ENCODE assay signal across 30 cellular contexts in genomic region chr17:48021964-48022363, GRCh38. TPM values are rescaled to one million over a fixed set of nuclear protein-coding genes. Genes with fewer than 3 reads are reported as not detected.
"Had no signal": no experiment of that assay in that cellular context is flagged by ENCODE, and none has a peak within 500 bp of the region (broad histone marks: within the 10 kb centered on the region; RNA-seq: fewer than 3 reads in every experiment).

No MANE protein-coding gene starts in this region.

- H3K36me3 ChIP-seq: brain microvascular endothelial cell, gastrocnemius medialis, left ventricle myocardium inferior, uterus had no signal

- H3K4me3 ChIP-seq: coronary artery, dorsolateral prefrontal cortex, gastrocnemius medialis, left ventricle myocardium inferior, lung, mucosa of descending colon, smooth muscle cell, uterus had no signal

- H3K9me3 ChIP-seq: gastrocnemius medialis, left ventricle myocardium inferior, mucosa of descending colon, uterus had no signal

- H3K27ac ChIP-seq: brain microvascular endothelial cell, coronary artery, dorsolateral prefrontal cortex, gastrocnemius medialis, left ventricle myocardium inferior, uterus had no signal

- DNase-seq: activated CD4-positive, alpha-beta T cell treated with anti-CD3 and anti-CD28 coated beads for 36 hours; activated CD4-positive, CD25-positive, alpha-beta regulatory T cell; activated CD8-positive, alpha-beta memory T cell treated with anti-CD3 and anti-CD28 coated beads, Interleukin-2, amount 50 U/mL, for 4 hours; activated effector memory CD4-positive, alpha-beta T cell treated with anti-CD3 and anti-CD28 coated beads, Interleukin-2, amount 50 U/mL, for 16 hours; activated naive CD4-positive, alpha-beta T cell treated with anti-CD3 and anti-CD28 coated beads for 36 hours; activated naive CD8-positive, alpha-beta T cell treated with anti-CD3 and anti-CD28 coated beads, Interleukin-2, amount 10 ng/mL, durations not matched to agents 7 days and 5 days; activated T-cell treated with anti-CD3 and anti-CD28 coated beads, Interleukin-2, amount 50 U/mL, for 1 hour; amniotic stem cell; brain microvascular endothelial cell; dorsolateral prefrontal cortex; effector memory CD4-positive, alpha-beta T cell; gastrocnemius medialis; glutamatergic neuron; islet precursor cell; left ventricle myocardium inferior; mesendoderm; retina; stimulated activated CD4-positive, alpha-beta T cell treated with anti-CD3 and anti-CD28 coated beads, Interleukin-1b, Interleukin-23, amount 100 ng/mL, for 48 hours; stimulated activated CD4-positive, alpha-beta T cell treated with anti-CD3 and anti-CD28 coated beads, Interleukin-4, amount 100 ng/mL, for 4 hours; stimulated activated CD8-positive, alpha-beta memory T cell treated with anti-CD3 and anti-CD28 coated beads, Interleukin-4, amount 100 ng/mL, for 48 hours; stimulated activated naive CD8-positive, alpha-beta T cell treated with anti-CD3 and anti-CD28 coated beads, Interleukin-15, amount 100 ng/mL, for 72 hours; substantia nigra; uterus had no signal

- H3K27me3 ChIP-seq: dorsolateral prefrontal cortex, gastrocnemius medialis had no signal

- ATAC-seq: activated CD4-positive, alpha-beta T cell treated with anti-CD3 and anti-CD28 coated beads for 36 hours; gastrocnemius medialis; mucosa of descending colon; natural killer cell treated with Interleukin-12 subunit alpha and Interleukin-12 subunit beta and Interleukin-15 and Interleukin-18, amount 100 ng/mL, for 72 hours; stimulated activated memory B cell treated with anti-CD40 and anti-IgM and Interleukin-4, amounts not matched to agents 10 μg/mL and 1 μg/mL and 100 μg/mL, for 72 hours; stimulated activated naive CD8-positive, alpha-beta T cell treated with anti-CD3 and anti-CD28 coated beads, Interleukin-15, amount 100 ng/mL, for 72 hours had no signal

RNA-seq across cellular contexts. Expression of gene COPZ2, which starts 15.6 kb away (rescaled TPM):
- total RNA-seq: progenitor cell of endocrine pancreas had no signal
